2 cellular contexts compared by ENCODE assay signal in the genomic region with DNA sequence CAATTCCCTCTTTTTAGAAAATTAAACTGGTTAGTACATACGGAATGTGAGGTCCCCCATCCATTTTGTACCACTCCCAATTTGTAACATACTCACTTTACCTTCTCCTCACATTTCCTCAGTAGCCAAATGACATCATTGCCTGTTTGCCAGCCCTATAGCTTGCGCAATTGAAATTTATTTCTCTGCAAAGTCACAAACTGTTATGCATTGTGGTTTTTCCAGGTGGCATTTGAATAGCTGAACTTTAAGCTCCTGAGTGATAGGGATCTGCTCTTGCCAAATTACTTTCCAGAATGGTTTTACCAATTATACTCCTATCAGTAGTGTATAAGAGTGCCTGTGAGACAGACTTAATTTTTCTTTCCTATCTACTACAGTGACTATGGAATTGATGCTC.
TF ChIP-seq lines count a peak whose summit lies in the region.

No MANE protein-coding gene starts in this region.

TF ChIP-seq in HepG2, 621 proteins besides CTCF, POLR2A, EP300 and RAD21:
- TF ChIP-seq, protein P1, sequence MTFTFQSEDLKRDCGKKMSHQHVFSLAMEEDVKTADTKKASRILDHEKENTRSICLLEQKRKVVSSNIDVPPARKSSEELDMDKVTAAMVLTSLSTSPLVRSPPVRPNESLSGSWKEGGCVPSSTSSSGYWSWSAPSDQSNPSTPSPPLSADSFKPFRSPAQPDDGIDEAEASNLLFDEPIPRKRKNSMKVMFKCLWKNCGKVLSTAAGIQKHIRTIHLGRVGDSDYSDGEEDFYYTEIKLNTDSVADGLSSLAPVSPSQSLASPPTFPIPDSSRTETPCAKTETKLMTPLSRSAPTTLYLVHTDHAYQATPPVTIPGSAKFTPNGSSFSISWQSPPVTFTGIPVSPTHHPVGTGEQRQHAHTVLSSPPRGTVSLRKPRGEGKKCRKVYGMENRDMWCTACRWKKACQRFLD (CRISPR knock-in tag; IDR thresholded peaks at IDR 0.05; ENCODE audit: borderline replicate concordance) = no peak
- TF ChIP-seq CEBPB (IDR thresholded peaks at IDR 0.05; ENCODE audit: borderline replicate concordance, low read depth, low read length) (peak; percentile 86), TAF15 (IDR thresholded peaks at IDR 0.05; ENCODE audit: low read depth, low read length, poor library complexity, severe bottlenecking) (no peak), ZMYM2 (CRISPR knock-in tag; IDR thresholded peaks at IDR 0.05) (no peak), GTF2F1 (IDR thresholded peaks at IDR 0.05; ENCODE audit: low read length) (no peak), ZSCAN29 (CRISPR knock-in tag; conservative IDR thresholded peaks at IDR 0.05) (no peak), ZNF367 (CRISPR knock-in tag; IDR thresholded peaks at IDR 0.05; ENCODE audit: borderline replicate concordance) (no peak), ZNF441 (CRISPR knock-in tag; IDR thresholded peaks at IDR 0.05; ENCODE audit: borderline replicate concordance) (no peak), CEBPG (CRISPR knock-in tag; IDR thresholded peaks at IDR 0.05) (peak; percentile 58), ZNF556 (CRISPR knock-in tag; IDR thresholded peaks at IDR 0.05; ENCODE audit: borderline replicate concordance) (no peak), ATF7 (IDR thresholded peaks at IDR 0.05) (peak; percentile 36; the same call in 1 of the 2 replicates), ATF7 (CRISPR knock-in tag; IDR thresholded peaks at IDR 0.05) (no peak)
- TF ChIP-seq, protein P2, sequence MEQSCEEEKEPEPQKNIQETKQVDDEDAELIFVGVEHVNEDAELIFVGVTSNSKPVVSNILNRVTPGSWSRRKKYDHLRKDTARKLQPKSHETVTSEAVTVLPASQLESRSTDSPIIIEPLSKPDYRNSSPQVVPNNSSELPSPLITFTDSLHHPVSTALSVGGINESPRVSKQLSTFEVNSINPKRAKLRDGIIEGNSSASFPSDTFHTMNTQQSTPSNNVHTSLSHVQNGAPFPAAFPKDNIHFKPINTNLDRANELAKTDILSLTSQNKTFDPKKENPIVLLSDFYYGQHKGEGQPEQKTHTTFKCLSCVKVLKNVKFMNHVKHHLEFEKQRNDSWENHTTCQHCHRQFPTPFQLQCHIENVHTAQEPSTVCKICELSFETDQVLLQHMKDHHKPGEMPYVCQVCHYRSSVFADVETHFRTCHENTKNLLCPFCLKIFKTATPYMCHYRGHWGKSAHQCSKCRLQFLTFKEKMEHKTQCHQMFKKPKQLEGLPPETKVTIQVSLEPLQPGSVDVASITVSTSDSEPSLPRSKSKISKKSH (CRISPR knock-in tag; IDR thresholded peaks at IDR 0.05; ENCODE audit: borderline replicate concordance) = no peak
- TF ChIP-seq, protein P3, sequence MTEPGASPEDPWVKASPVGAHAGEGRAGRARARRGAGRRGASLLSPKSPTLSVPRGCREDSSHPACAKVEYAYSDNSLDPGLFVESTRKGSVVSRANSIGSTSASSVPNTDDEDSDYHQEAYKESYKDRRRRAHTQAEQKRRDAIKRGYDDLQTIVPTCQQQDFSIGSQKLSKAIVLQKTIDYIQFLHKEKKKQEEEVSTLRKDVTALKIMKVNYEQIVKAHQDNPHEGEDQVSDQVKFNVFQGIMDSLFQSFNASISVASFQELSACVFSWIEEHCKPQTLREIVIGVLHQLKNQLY (CRISPR knock-in tag; IDR thresholded peaks at IDR 0.05) = no peak

TF ChIP-seq in WTC11, 78 proteins besides CTCF, POLR2A, EP300 and RAD21:
- TF ChIP-seq, protein P4, sequence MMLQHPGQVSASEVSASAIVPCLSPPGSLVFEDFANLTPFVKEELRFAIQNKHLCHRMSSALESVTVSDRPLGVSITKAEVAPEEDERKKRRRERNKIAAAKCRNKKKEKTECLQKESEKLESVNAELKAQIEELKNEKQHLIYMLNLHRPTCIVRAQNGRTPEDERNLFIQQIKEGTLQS (CRISPR knock-in tag; conservative IDR thresholded peaks at IDR 0.05) = no peak
- TF ChIP-seq ELF4 (CRISPR knock-in tag; IDR thresholded peaks at IDR 0.05; ENCODE audit: low read depth) (no peak), ZNF263 (CRISPR knock-in tag; IDR thresholded peaks at IDR 0.05; ENCODE audit: low read depth) (no peak), SOX15 (CRISPR knock-in tag; IDR thresholded peaks at IDR 0.05) (no peak)
- TF ChIP-seq, protein P5, sequence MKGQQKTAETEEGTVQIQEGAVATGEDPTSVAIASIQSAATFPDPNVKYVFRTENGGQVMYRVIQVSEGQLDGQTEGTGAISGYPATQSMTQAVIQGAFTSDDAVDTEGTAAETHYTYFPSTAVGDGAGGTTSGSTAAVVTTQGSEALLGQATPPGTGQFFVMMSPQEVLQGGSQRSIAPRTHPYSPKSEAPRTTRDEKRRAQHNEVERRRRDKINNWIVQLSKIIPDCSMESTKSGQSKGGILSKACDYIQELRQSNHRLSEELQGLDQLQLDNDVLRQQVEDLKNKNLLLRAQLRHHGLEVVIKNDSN (CRISPR knock-in tag; IDR thresholded peaks at IDR 0.05) = no peak
